ENCODE assay signal across 12 cellular contexts in genomic region chr18:48208432-48208948, GRCh38.
"Had no signal": no experiment of that assay in that cellular context is flagged by ENCODE, and none has a peak within 500 bp of the region (broad histone marks: within the 10 kb centered on the region; RNA-seq: fewer than 3 reads in every experiment).

No MANE protein-coding gene starts in this region.

- H3K27ac ChIP-seq: ascending aorta, thoracic aorta had no signal

- ATAC-seq: activated naive CD8-positive, alpha-beta T cell treated with anti-CD3 and anti-CD28 coated beads, Interleukin-2, amount 50 U/mL, for 24 hours; esophagus mucosa; stimulated activated naive CD8-positive, alpha-beta T cell treated with anti-CD3 and anti-CD28 coated beads, Interleukin-15, Interleukin-2, amounts not matched to agents 100 U/mL and 50 U/mL, for 24 hours had no signal

- DNase-seq: activated CD4-positive, alpha-beta T cell treated with anti-CD3 and anti-CD28 coated beads, Interleukin-2, amount 10 ng/mL, durations not matched to agents 7 days and 5 days; activated CD4-positive, CD25-positive, alpha-beta regulatory T cell; activated CD8-positive, alpha-beta memory T cell treated with anti-CD3 and anti-CD28 coated beads for 24 hours; activated naive CD4-positive, alpha-beta T cell treated with Interleukin-2 at 50 U/mL for 16 hours; activated naive CD8-positive, alpha-beta T cell treated with anti-CD3 and anti-CD28 coated beads, Interleukin-2, amount 50 U/mL, for 24 hours; mesendoderm; stimulated activated CD4-positive, alpha-beta T cell treated with anti-CD3 and anti-CD28 coated beads, Interleukin-2, amount 100 ng/mL, for 48 hours; stimulated activated CD8-positive, alpha-beta memory T cell treated with anti-CD3 and anti-CD28 coated beads, Interleukin-4, amount 100 ng/mL, for 48 hours; stimulated activated naive CD8-positive, alpha-beta T cell treated with anti-CD3 and anti-CD28 coated beads, Interleukin-15, Interleukin-2, amounts not matched to agents 100 U/mL and 50 U/mL, for 24 hours had no signal

- H3K27me3 ChIP-seq: ascending aorta had no signal

- H3K4me1 ChIP-seq: ascending aorta had no signal

- H3K4me3 ChIP-seq: ascending aorta, thoracic aorta had no signal

- H3K9me3 ChIP-seq: ascending aorta, thoracic aorta had no signal

- H3K36me3 ChIP-seq: ascending aorta, thoracic aorta had no signal
